ENCODE assay signal across 9 cellular contexts in genomic region chr11:73388241-73389133, GRCh38. TPM values are rescaled to one million over a fixed set of nuclear protein-coding genes. Genes with fewer than 3 reads are reported as not detected.
DNase-seq lines count a peak whose midpoint lies in the region; ATAC-seq and TF ChIP-seq lines count a peak whose summit lies in the region.
"Had no signal": no experiment of that assay in that cellular context is flagged by ENCODE, and none has a peak within 500 bp of the region (broad histone marks: within the 10 kb centered on the region; RNA-seq: fewer than 3 reads in every experiment).

No MANE protein-coding gene starts in this region.

- peaks cover 22% of the 10 kb centered on the region for H3K4me1 ChIP-seq in RWPE2 (ENCODE audit: insufficient read depth, poor library complexity, severe bottlenecking)
- H3K4me1 ChIP-seq: parathyroid adenoma had no signal

- no peak overlapping the region for H3K4me3 Mint-ChIP-seq in T-helper 2 cell treated with Interferon-gamma antibody and Interleukin-4, amounts not matched to agents 5 μg/mL and 100 μg/mL, for 36 hours

- H3K4me3 ChIP-seq in RWPE2 (ENCODE audit: severe bottlenecking) (no peak overlapping the region), skin epidermis (no peak overlapping the region)

- no peaks in the 10 kb centered on the region for H3K9me3 ChIP-seq in RWPE2 (ENCODE audit: severe bottlenecking)

- DNase-seq in T-helper 2 cell treated with Interferon-gamma antibody and Interleukin-4, amounts not matched to agents 5 μg/mL and 100 μg/mL, for 36 hours (ENCODE audit: low spot score), result no peak
- no peak for DNase-seq in T-helper 2 cell
- DNase-seq in RWPE2 (ENCODE audit: low spot score), result no peak
- DNase-seq in left cardiac atrium, result peak; percentile 64
- DNase-seq in NCI-H1436 (lab: John Stamatoyannopoulos, UW), result no peak
- no peak for DNase-seq in foreskin melanocyte
- no peak for DNase-seq in dedifferentiated amniotic fluid mesenchymal stem cell (ENCODE audit: extremely low spot score)

- no peaks in the 10 kb centered on the region for H3K27me3 Mint-ChIP-seq in T-helper 2 cell treated with Interferon-gamma antibody and Interleukin-4, amounts not matched to agents 5 μg/mL and 100 μg/mL, for 36 hours (ENCODE audit: low read depth)

- H3K36me3 ChIP-seq in RWPE2 (ENCODE audit: low read depth), result peaks cover 3% of the 10 kb centered on the region; the same call in 1 of the 2 replicates

- H3K36me3 Mint-ChIP-seq in T-helper 2 cell treated with Interferon-gamma antibody and Interleukin-4, amounts not matched to agents 5 μg/mL and 100 μg/mL, for 36 hours (ENCODE audit: low read depth), result peaks cover 6% of the 10 kb centered on the region

- H3K9me3 Mint-ChIP-seq in T-helper 2 cell treated with Interferon-gamma antibody and Interleukin-4, amounts not matched to agents 5 μg/mL and 100 μg/mL, for 36 hours, result no peaks in the 10 kb centered on the region

- H3K27ac ChIP-seq in RWPE2 (ENCODE audit: poor library complexity, severe bottlenecking) (peak overlapping the region; percentile 60), skin epidermis (peak overlapping the region in 13 of 21 experiments; percentile 4 to 88 (median 63))
- H3K27ac ChIP-seq: parathyroid adenoma had no signal

- no peak for TF ChIP-seq CTCF in RWPE2 (IDR thresholded peaks at IDR 0.05; ENCODE audit: poor library complexity, severe bottlenecking)

- no peaks in the 10 kb centered on the region for H3K27me3 ChIP-seq in RWPE2 (ENCODE audit: insufficient read depth, poor library complexity, severe bottlenecking)

- peaks cover 47% of the 10 kb centered on the region for H3K4me1 Mint-ChIP-seq in T-helper 2 cell treated with Interferon-gamma antibody and Interleukin-4, amounts not matched to agents 5 μg/mL and 100 μg/mL, for 36 hours (ENCODE audit: low read depth)

- H3K27ac Mint-ChIP-seq in T-helper 2 cell treated with Interferon-gamma antibody and Interleukin-4, amounts not matched to agents 5 μg/mL and 100 μg/mL, for 36 hours, result peak overlapping the region; percentile 77

- ATAC-seq in RWPE2 (ENCODE audit: low read depth) (peak; percentile 71), left cardiac atrium (peak; percentile 51 to 73)

- intact Hi-C loops in left cardiac atrium (cut with DNase I), result no loop called here

RNA-seq across cellular contexts. Expression of gene RELT, which starts 12.3 kb away (rescaled TPM):
- 1 to 10 TPM; 4.3 to 8.3 TPM for total RNA-seq in left cardiac atrium
